8 cellular contexts compared by ENCODE assay signal in genomic region chr17:38798614-38799500, GRCh38. TPM values are rescaled to one million over a fixed set of nuclear protein-coding genes. Genes with fewer than 3 reads are reported as not detected.
A peak's percentile ranks its signal among the peaks of the same experiment; 100 is the strongest.
DNase-seq lines count a peak whose midpoint lies in the region; ATAC-seq lines count a peak whose summit lies in the region.

No MANE protein-coding gene starts in this region.

- 0 to 1% methylated on average over 45 to 53 of the region's 53 CpGs for WGBS in esophagus, 2 donors

- H3K27me3 ChIP-seq in esophagus (ENCODE audit: control insufficient read depth in 1 of 2, insufficient read depth in 2 of 2, low read length in 2 of 2) = no peaks in the 10 kb centered on the region

- H3K36me3 ChIP-seq in esophagus (ENCODE audit: control insufficient read depth in 2 of 2, insufficient read depth in 2 of 2, low read length in 1 of 2) = peaks cover 10 to 12% of the 10 kb centered on the region in 2 donors

- H3K36me3 Mint-ChIP-seq in stimulated activated naive B cell treated with anti-CD40 and anti-IgM and Interleukin-4, amounts not matched to agents 10 μg/mL and 1 μg/mL and 100 μg/mL, for 72 hours = peaks cover 32 to 54% of the 10 kb centered on the region in 2 donors

- peak overlapping the region; percentile 59 to 90 for H3K4me3 ChIP-seq in esophagus (ENCODE audit: low read depth in 1 of 2, low read length in 2 of 2)

- H3K27ac ChIP-seq in esophagus (ENCODE audit: low read depth in 2 of 2, low read length in 1 of 2) = peak overlapping the region; percentile 89 to 100

- H3K27me3 Mint-ChIP-seq in stimulated activated naive B cell treated with anti-CD40 and anti-IgM and Interleukin-4, amounts not matched to agents 10 μg/mL and 1 μg/mL and 100 μg/mL, for 72 hours = no peaks in the 10 kb centered on the region

- H3K4me1 Mint-ChIP-seq in stimulated activated naive B cell treated with anti-CD40 and anti-IgM and Interleukin-4, amounts not matched to agents 10 μg/mL and 1 μg/mL and 100 μg/mL, for 72 hours = peaks cover 35 to 53% of the 10 kb centered on the region in 2 donors

- peaks cover 4 to 9% of the 10 kb centered on the region in 2 donors for H3K4me1 ChIP-seq in esophagus (ENCODE audit: control insufficient read depth in 2 of 2, insufficient read depth in 2 of 2, low read length in 1 of 2)

- H3K9me3 ChIP-seq in esophagus (ENCODE audit: control insufficient read depth in 2 of 2, insufficient read depth in 1 of 2, low read depth in 1 of 2, low read length in 1 of 2) = no peaks in the 10 kb centered on the region

- peak overlapping the region; percentile 96 to 99 for H3K4me3 Mint-ChIP-seq in stimulated activated naive B cell treated with anti-CD40 and anti-IgM and Interleukin-4, amounts not matched to agents 10 μg/mL and 1 μg/mL and 100 μg/mL, for 72 hours

- peak overlapping the region; percentile 95 for H3K27ac Mint-ChIP-seq in stimulated activated naive B cell treated with anti-CD40 and anti-IgM and Interleukin-4, amounts not matched to agents 10 μg/mL and 1 μg/mL and 100 μg/mL, for 72 hours

- H3K9me3 Mint-ChIP-seq in stimulated activated naive B cell treated with anti-CD40 and anti-IgM and Interleukin-4, amounts not matched to agents 10 μg/mL and 1 μg/mL and 100 μg/mL, for 72 hours = no peaks in the 10 kb centered on the region

- ATAC-seq in HG02840 (IDR thresholded peaks at IDR 0.05; ENCODE audit: low FRiP score, unreplicated experiment) = peak; percentile 18
- peak; percentile 41 to 45 for ATAC-seq in stimulated activated naive B cell treated with anti-CD40 and anti-IgM and Interleukin-4, amounts not matched to agents 10 μg/mL and 1 μg/mL and 100 μg/mL, for 72 hours (replicated peaks)

- DNase-seq in NCI-H146 (lab: John Stamatoyannopoulos, UW) (peak; percentile 55), NCI-H146 treated with DMSO at 0.1 percent for 48 hours (lab: John Stamatoyannopoulos, UW; ENCODE audit: unreplicated experiment) (no peak), NCI-H69 (lab: John Stamatoyannopoulos, UW) (peak; percentile 75), activated T-cell treated with anti-CD3 and anti-CD28 coated beads for 24 hours (ENCODE audit: low read depth) (peak; percentile 28), myocyte (ENCODE audit: low read depth) (peak; percentile 63)
- peak; percentile 38 for DNase-seq in stimulated activated naive B cell treated with anti-CD40 and anti-IgM and Interleukin-4, amounts not matched to agents 10 μg/mL and 1 μg/mL and 100 μg/mL, for 72 hours

RNA-seq across cellular contexts. Expression of gene PIP4K2B, which starts 0.5 kb away (rescaled TPM):
- polyA plus RNA-seq in esophagus = 10 to 100 TPM in 1 of 2 donors, 1 to 10 TPM in 1; 7.7 to 11.1 TPM
- 74.4 and 89.7 TPM in 2 replicates for total RNA-seq in myocyte
- 46.0 TPM for polyA plus RNA-seq in myocyte (2012)

RNA-seq across cellular contexts. Expression of gene CWC25, which starts 26.3 kb away (rescaled TPM):
- 10 to 100 TPM; 15.2 to 21.0 TPM for polyA plus RNA-seq in esophagus
- total RNA-seq in myocyte = 10.8 and 11.3 TPM in 2 replicates
- polyA plus RNA-seq in myocyte (2012) = 12.9 TPM

RNA-seq across cellular contexts. Expression of gene PSMB3, which starts 46.3 kb away (rescaled TPM):
- polyA plus RNA-seq in esophagus = 100 to 1,000 TPM; 198 to 204 TPM
- 165 and 179 TPM in 2 replicates for total RNA-seq in myocyte
- polyA plus RNA-seq in myocyte (2012) = 229 TPM

RNA-seq across cellular contexts. Expression of gene PCGF2, which starts 50.7 kb away (rescaled TPM):
- polyA plus RNA-seq in esophagus = 10 to 100 TPM in 1 of 2 donors, 1 to 10 TPM in 1; 9.4 to 22.4 TPM
- total RNA-seq in myocyte = 2.0 and 2.3 TPM in 2 replicates
- 46.0 TPM for polyA plus RNA-seq in myocyte (2012)

RNA-seq across cellular contexts. Expression of gene RPL23, which starts 54.7 kb away (rescaled TPM):
- 1,000 to 10,000 TPM; 2,779 to 3,117 TPM for polyA plus RNA-seq in esophagus
- total RNA-seq in myocyte = 758 and 872 TPM in 2 replicates
- polyA plus RNA-seq in myocyte (2012) = 1,420 TPM
